ENCODE assay signal across 17 cellular contexts in genomic region chr21:45016491-45017375, GRCh38. TPM values are rescaled to one million over a fixed set of nuclear protein-coding genes. Genes with fewer than 3 reads are reported as not detected.
DNase-seq lines count a peak whose midpoint lies in the region; ATAC-seq and TF ChIP-seq lines count a peak whose summit lies in the region.
"Had no signal": no experiment of that assay in that cellular context is flagged by ENCODE, and none has a peak within 500 bp of the region (broad histone marks: within the 10 kb centered on the region; RNA-seq: fewer than 3 reads in every experiment).

No MANE protein-coding gene starts in this region.

- H3K27me3 Mint-ChIP-seq in Caco-2 (ENCODE audit: insufficient read depth, unreplicated experiment) (no peaks in the 10 kb centered on the region), WTC11 (ENCODE audit: low read depth) (peaks cover 43% of the 10 kb centered on the region), endodermal cell (ENCODE audit: insufficient read depth) (peaks cover 40% of the 10 kb centered on the region)
- peaks cover 47% of the 10 kb centered on the region for H3K27me3 Mint-ChIP-seq in activated T-cell treated with anti-CD3 and anti-CD28 coated beads, Interleukin-2, amount 50 U/mL, for 4 hours (ENCODE audit: low read depth)

- H3K9me3 Mint-ChIP-seq in Caco-2 (ENCODE audit: unreplicated experiment) (no peaks in the 10 kb centered on the region), WTC11 (no peaks in the 10 kb centered on the region), endodermal cell (no peaks in the 10 kb centered on the region)
- no peaks in the 10 kb centered on the region for H3K9me3 Mint-ChIP-seq in activated T-cell treated with anti-CD3 and anti-CD28 coated beads, Interleukin-2, amount 50 U/mL, for 4 hours
- H3K9me3 Mint-ChIP-seq: activated naive CD4-positive, alpha-beta T cell treated with anti-CD3 and anti-CD28 coated beads, Interleukin-2, amount 50 U/mL, for 72 hours; memory B cell; stimulated activated naive B cell treated with anti-CD40 and anti-IgM and Interleukin-4, amounts not matched to agents 10 μg/mL and 1 μg/mL and 100 μg/mL, for 72 hours had no signal

- peaks cover 18% of the 10 kb centered on the region for H3K4me1 Mint-ChIP-seq in Caco-2 (ENCODE audit: low read depth, unreplicated experiment)
- H3K4me1 Mint-ChIP-seq in WTC11 = peaks cover 15% of the 10 kb centered on the region
- peaks cover 7% of the 10 kb centered on the region for H3K4me1 Mint-ChIP-seq in activated T-cell treated with anti-CD3 and anti-CD28 coated beads, Interleukin-2, amount 50 U/mL, for 4 hours (ENCODE audit: low read depth)
- H3K4me1 Mint-ChIP-seq in endodermal cell = peaks cover 12% of the 10 kb centered on the region

- peaks cover 6% of the 10 kb centered on the region for H3K36me3 Mint-ChIP-seq in Caco-2 (ENCODE audit: insufficient read depth, unreplicated experiment)
- H3K36me3 Mint-ChIP-seq in WTC11 = no peaks in the 10 kb centered on the region
- H3K36me3 Mint-ChIP-seq in activated T-cell treated with anti-CD3 and anti-CD28 coated beads, Interleukin-2, amount 50 U/mL, for 4 hours (ENCODE audit: insufficient read depth) = no peaks in the 10 kb centered on the region
- no peaks in the 10 kb centered on the region for H3K36me3 Mint-ChIP-seq in endodermal cell (ENCODE audit: low read depth)
- H3K36me3 Mint-ChIP-seq: stimulated activated naive B cell treated with anti-CD40 and anti-IgM and Interleukin-4, amounts not matched to agents 10 μg/mL and 1 μg/mL and 100 μg/mL, for 72 hours had no signal

- H3K27ac Mint-ChIP-seq in Caco-2 (ENCODE audit: unreplicated experiment) (peak overlapping the region; percentile 10), WTC11 (no peak overlapping the region), endodermal cell (no peak overlapping the region)
- H3K27ac Mint-ChIP-seq: activated naive CD4-positive, alpha-beta T cell treated with anti-CD3 and anti-CD28 coated beads, Interleukin-2, amount 50 U/mL, for 72 hours; memory B cell had no signal

- no peaks in the 10 kb centered on the region for H3K27me3 ChIP-seq in Caco-2 (replicated peaks; ENCODE audit: control insufficient read depth, insufficient read depth, low read length)
- peaks cover 40% of the 10 kb centered on the region for H3K27me3 ChIP-seq in endodermal cell (ENCODE audit: control insufficient read depth, insufficient read depth, low read length, poor library complexity, severe bottlenecking)
- no peaks in the 10 kb centered on the region for H3K27me3 ChIP-seq in breast epithelium
- H3K27me3 ChIP-seq: BE2C had no signal

- no peak overlapping the region for H3K4me3 ChIP-seq in Caco-2 (ENCODE audit: low read depth, low read length)
- no peak overlapping the region for H3K4me3 ChIP-seq in endodermal cell (ENCODE audit: low read length)
- H3K4me3 ChIP-seq in breast epithelium = no peak overlapping the region
- H3K4me3 ChIP-seq: colonic mucosa, GM12878 had no signal

- WGBS in endodermal cell (ENCODE audit: insufficient coverage in 1 of 2, insufficient read length in 1 of 2), 2 experiments = 86 to 93% methylated on average over 17 to 23 of the region's 23 CpGs

- H3K36me3 ChIP-seq in Caco-2 (ENCODE audit: control insufficient read depth, insufficient read depth, low read length) (no peaks in the 10 kb centered on the region), endodermal cell (ENCODE audit: control insufficient read depth, insufficient read depth, low read length) (no peaks in the 10 kb centered on the region), breast epithelium (no peaks in the 10 kb centered on the region)
- H3K36me3 ChIP-seq: BE2C, colonic mucosa had no signal

- DNase-seq in Caco-2 (no peak), WTC11 (ENCODE audit: low spot score) (peak; percentile 10), left ventricle myocardium superior (peak; percentile 26), posterior cingulate gyrus (peak in 6 of 10 donors; percentile 3 to 58 (median 26)), endodermal cell (no peak), breast epithelium (ENCODE audit: low spot score in 2 of 2) (no peak), AG08396 (ENCODE audit: low spot score) (no peak)
- no peak for DNase-seq in activated T-cell treated with anti-CD3 and anti-CD28 coated beads, Interleukin-2, amount 50 U/mL, for 4 hours
- DNase-seq: activated CD8-positive, alpha-beta memory T cell treated with anti-CD3 and anti-CD28 coated beads for 24 hours; BE2C; colonic mucosa; SHP77 treated with DMSO at 0.1 percent for 48 hours; stimulated activated CD4-positive, alpha-beta T cell treated with anti-CD3 and anti-CD28 coated beads, Interleukin-4, amount 100 ng/mL, for 4 hours; stimulated activated naive B cell treated with anti-CD40 and anti-IgM and Interleukin-4, amounts not matched to agents 10 μg/mL and 1 μg/mL and 100 μg/mL, for 72 hours had no signal

- no peak overlapping the region for H3K9ac ChIP-seq in endodermal cell (ENCODE audit: extremely low read depth, low read length, poor library complexity, severe bottlenecking)

- no peak for ATAC-seq in WTC11
- ATAC-seq in left ventricle myocardium superior = no peak
- no peak for ATAC-seq in activated T-cell treated with anti-CD3 and anti-CD28 coated beads, Interleukin-2, amount 50 U/mL, for 4 hours
- ATAC-seq: activated naive CD4-positive, alpha-beta T cell treated with anti-CD3 and anti-CD28 coated beads, Interleukin-2, amount 50 U/mL, for 72 hours; GM12878; stimulated activated naive B cell treated with anti-CD40 and anti-IgM and Interleukin-4, amounts not matched to agents 10 μg/mL and 1 μg/mL and 100 μg/mL, for 72 hours had no signal

- no peak for TF ChIP-seq POLR2A in breast epithelium (IDR thresholded peaks at IDR 0.05)

- POLR2A ChIA-PET in Caco-2 (lab: Charles Lee) (no interaction called here), WTC11 (lab: Charles Lee) (no interaction called here)

- CTCF ChIA-PET in Caco-2 (lab: Charles Lee) = interaction anchor here (0.5 kb wide), 1 partner anchor 68 kb away, joined by 3 read pairs; no protein-coding TSS in a partner anchor
- CTCF ChIA-PET in WTC11 (lab: Charles Lee) = no interaction called here

- H3K9me3 ChIP-seq in Caco-2 (no peaks in the 10 kb centered on the region), endodermal cell (ENCODE audit: control insufficient read depth, low read length) (no peaks in the 10 kb centered on the region), breast epithelium (no peaks in the 10 kb centered on the region)
- H3K9me3 ChIP-seq: BE2C, colonic mucosa had no signal

- H3K4me1 ChIP-seq in Caco-2 (peaks cover 47% of the 10 kb centered on the region), endodermal cell (ENCODE audit: control insufficient read depth, insufficient read depth, low read length) (peaks cover 8% of the 10 kb centered on the region), breast epithelium (peaks cover 0 to 8% of the 10 kb centered on the region in 2 donors)
- H3K4me1 ChIP-seq: BE2C had no signal

- H3K27ac ChIP-seq in endodermal cell (ENCODE audit: low read depth, low read length) (no peak overlapping the region), breast epithelium (no peak overlapping the region)
- H3K27ac ChIP-seq: colonic mucosa had no signal

- TF ChIP-seq CTCF in Caco-2 (IDR thresholded peaks at IDR 0.05; ENCODE audit: insufficient read depth in 1 of 2, low read depth in 1 of 2, low read length in 1 of 2, severe bottlenecking in 1 of 2, unreplicated experiment in 1 of 2) = no peak
- no peak for TF ChIP-seq CTCF in WTC11 (IDR thresholded peaks at IDR 0.05)
- TF ChIP-seq CTCF in endodermal cell (conservative IDR thresholded peaks at IDR 0.05) = no peak
- TF ChIP-seq CTCF in breast epithelium (IDR thresholded peaks at IDR 0.05) = no peak

- H3K4me3 Mint-ChIP-seq in Caco-2 (ENCODE audit: unreplicated experiment) = no peak overlapping the region
- H3K4me3 Mint-ChIP-seq in WTC11 = no peak overlapping the region
- no peak overlapping the region for H3K4me3 Mint-ChIP-seq in activated T-cell treated with anti-CD3 and anti-CD28 coated beads, Interleukin-2, amount 50 U/mL, for 4 hours
- H3K4me3 Mint-ChIP-seq in endodermal cell = no peak overlapping the region

- BruUV-seq in Caco-2 (replicated peaks; lab: Mats Ljungman, UMichigan) = no TSS peak

- intact Hi-C loops in Caco-2 (cut with micrococcal nuclease; ENCODE audit: unreplicated experiment) (no loop called here), left ventricle myocardium superior (cut with micrococcal nuclease) (no loop called here), posterior cingulate gyrus (cut with DNase I) (no loop called here), breast epithelium (cut with DNase I; ENCODE audit: low total_unique reads) (no loop called here)

TF ChIP-seq in WTC11, 78 proteins besides CTCF, POLR2A, EP300 and RAD21 (continues in another document):
- TF ChIP-seq RELA (CRISPR knock-in tag; IDR thresholded peaks at IDR 0.05; ENCODE audit: borderline replicate concordance) (no peak), ZNF138 (CRISPR knock-in tag; conservative IDR thresholded peaks at IDR 0.05) (no peak), ERG (CRISPR knock-in tag; IDR thresholded peaks at IDR 0.05) (no peak)

RNA-seq across cellular contexts. Expression of gene ADARB1, which starts 57.6 kb away (rescaled TPM):
- total RNA-seq in Caco-2 (2022) (25.4 and 25.8 TPM in 2 replicates), WTC11 (2021) (12.8 to 15.1 TPM (median 14.6 TPM) in 3 replicates), left ventricle myocardium superior (13.6 TPM), endodermal cell (10 to 100 TPM; 11.5 to 20.1 TPM), breast epithelium (10 to 100 TPM; 19.9 to 21.3 (median 20.0) TPM)
- 10 to 100 TPM; 28.1 to 32.9 (median 30.9) TPM for total RNA-seq in activated T-cell treated with anti-CD3 and anti-CD28 coated beads, Interleukin-2, amount 50 U/mL, for 4 hours
- polyA plus RNA-seq in endodermal cell (2013, experiment 1 of 2) = 8.1 TPM
- 9.4 TPM for polyA plus RNA-seq in endodermal cell (2013, experiment 2 of 2)

Comparison
In these comparisons a context has a peak if more than half of its experiments do, and no peak if none do; other contexts are left out.
1. DNase-seq: peak in WTC11 (single experiment), left ventricle myocardium superior (single experiment) and posterior cingulate gyrus (6 of 10); none in Caco-2 (0 of 2), activated T-cell treated with anti-CD3 and anti-CD28 coated beads, Interleukin-2, amount 50 U/mL, for 4 hours (single experiment), endodermal cell (single experiment), breast epithelium (0 of 2) and AG08396 (single experiment).